ENCODE assay signal across 1 cellular context in the genomic region with DNA sequence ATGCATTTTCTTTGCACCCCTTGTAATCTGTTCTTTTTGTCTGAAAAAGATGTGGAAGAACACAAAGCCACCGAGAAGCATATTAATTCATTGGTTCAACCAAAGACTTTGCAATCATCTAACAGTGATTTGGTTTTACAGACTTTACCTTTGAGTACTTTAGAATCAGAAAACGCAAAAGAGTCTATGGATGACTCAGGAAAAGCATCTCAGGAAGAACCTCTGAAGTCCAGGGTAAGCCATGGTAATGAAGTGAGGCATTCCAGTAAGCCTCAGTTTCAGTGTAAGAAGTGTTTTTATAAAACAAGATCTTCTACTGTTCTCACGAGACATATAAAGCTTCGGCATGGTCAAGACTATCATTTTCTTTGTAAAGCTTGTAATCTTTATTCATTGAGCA.
TF ChIP-seq lines count a peak whose summit lies in the region.

No MANE protein-coding gene starts in this region.

TF ChIP-seq in SK-N-SH, 30 proteins besides CTCF, POLR2A, EP300 and RAD21:
- TF ChIP-seq, protein P1, sequence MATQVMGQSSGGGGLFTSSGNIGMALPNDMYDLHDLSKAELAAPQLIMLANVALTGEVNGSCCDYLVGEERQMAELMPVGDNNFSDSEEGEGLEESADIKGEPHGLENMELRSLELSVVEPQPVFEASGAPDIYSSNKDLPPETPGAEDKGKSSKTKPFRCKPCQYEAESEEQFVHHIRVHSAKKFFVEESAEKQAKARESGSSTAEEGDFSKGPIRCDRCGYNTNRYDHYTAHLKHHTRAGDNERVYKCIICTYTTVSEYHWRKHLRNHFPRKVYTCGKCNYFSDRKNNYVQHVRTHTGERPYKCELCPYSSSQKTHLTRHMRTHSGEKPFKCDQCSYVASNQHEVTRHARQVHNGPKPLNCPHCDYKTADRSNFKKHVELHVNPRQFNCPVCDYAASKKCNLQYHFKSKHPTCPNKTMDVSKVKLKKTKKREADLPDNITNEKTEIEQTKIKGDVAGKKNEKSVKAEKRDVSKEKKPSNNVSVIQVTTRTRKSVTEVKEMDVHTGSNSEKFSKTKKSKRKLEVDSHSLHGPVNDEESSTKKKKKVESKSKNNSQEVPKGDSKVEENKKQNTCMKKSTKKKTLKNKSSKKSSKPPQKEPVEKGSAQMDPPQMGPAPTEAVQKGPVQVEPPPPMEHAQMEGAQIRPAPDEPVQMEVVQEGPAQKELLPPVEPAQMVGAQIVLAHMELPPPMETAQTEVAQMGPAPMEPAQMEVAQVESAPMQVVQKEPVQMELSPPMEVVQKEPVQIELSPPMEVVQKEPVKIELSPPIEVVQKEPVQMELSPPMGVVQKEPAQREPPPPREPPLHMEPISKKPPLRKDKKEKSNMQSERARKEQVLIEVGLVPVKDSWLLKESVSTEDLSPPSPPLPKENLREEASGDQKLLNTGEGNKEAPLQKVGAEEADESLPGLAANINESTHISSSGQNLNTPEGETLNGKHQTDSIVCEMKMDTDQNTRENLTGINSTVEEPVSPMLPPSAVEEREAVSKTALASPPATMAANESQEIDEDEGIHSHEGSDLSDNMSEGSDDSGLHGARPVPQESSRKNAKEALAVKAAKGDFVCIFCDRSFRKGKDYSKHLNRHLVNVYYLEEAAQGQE (IDR thresholded peaks at IDR 0.05; ENCODE audit: low read depth, low read length) = no peak
- TF ChIP-seq, protein P2, sequence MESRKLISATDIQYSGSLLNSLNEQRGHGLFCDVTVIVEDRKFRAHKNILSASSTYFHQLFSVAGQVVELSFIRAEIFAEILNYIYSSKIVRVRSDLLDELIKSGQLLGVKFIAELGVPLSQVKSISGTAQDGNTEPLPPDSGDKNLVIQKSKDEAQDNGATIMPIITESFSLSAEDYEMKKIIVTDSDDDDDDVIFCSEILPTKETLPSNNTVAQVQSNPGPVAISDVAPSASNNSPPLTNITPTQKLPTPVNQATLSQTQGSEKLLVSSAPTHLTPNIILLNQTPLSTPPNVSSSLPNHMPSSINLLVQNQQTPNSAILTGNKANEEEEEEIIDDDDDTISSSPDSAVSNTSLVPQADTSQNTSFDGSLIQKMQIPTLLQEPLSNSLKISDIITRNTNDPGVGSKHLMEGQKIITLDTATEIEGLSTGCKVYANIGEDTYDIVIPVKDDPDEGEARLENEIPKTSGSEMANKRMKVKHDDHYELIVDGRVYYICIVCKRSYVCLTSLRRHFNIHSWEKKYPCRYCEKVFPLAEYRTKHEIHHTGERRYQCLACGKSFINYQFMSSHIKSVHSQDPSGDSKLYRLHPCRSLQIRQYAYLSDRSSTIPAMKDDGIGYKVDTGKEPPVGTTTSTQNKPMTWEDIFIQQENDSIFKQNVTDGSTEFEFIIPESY (IDR thresholded peaks at IDR 0.05; ENCODE audit: borderline replicate concordance, low read depth) = no peak
- TF ChIP-seq TAF1 (IDR thresholded peaks at IDR 0.05; ENCODE audit: borderline replicate concordance, low read depth, low read length) (no peak), NRF1 (IDR thresholded peaks at IDR 0.05; ENCODE audit: low read depth, low read length) (no peak), TCF12 (IDR thresholded peaks at IDR 0.05) (no peak), FOXM1 (IDR thresholded peaks at IDR 0.05; ENCODE audit: low read depth) (no peak), CHD2 (IDR thresholded peaks at IDR 0.05; ENCODE audit: low read length, partially characterized antibody) (no peak), RXRA (IDR thresholded peaks at IDR 0.05; ENCODE audit: borderline replicate concordance, low read depth) (no peak), ELF1 (IDR thresholded peaks at IDR 0.05) (no peak), SMC3 (IDR thresholded peaks at IDR 0.05; ENCODE audit: low read depth, low read length) (no peak), FOXJ3 (CRISPR knock-in tag; IDR thresholded peaks at IDR 0.05) (no peak), SIN3A (IDR thresholded peaks at IDR 0.05; ENCODE audit: borderline replicate concordance, low read depth, low read length) (no peak), GATA2 (CRISPR knock-in tag; IDR thresholded peaks at IDR 0.05) (no peak)
- TF ChIP-seq, protein P3, sequence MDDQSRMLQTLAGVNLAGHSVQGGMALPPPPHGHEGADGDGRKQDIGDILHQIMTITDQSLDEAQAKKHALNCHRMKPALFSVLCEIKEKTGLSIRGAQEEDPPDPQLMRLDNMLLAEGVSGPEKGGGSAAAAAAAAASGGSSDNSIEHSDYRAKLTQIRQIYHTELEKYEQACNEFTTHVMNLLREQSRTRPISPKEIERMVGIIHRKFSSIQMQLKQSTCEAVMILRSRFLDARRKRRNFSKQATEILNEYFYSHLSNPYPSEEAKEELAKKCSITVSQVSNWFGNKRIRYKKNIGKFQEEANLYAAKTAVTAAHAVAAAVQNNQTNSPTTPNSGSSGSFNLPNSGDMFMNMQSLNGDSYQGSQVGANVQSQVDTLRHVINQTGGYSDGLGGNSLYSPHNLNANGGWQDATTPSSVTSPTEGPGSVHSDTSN (IDR thresholded peaks at IDR 0.05) = no peak
- TF ChIP-seq, protein P4, sequence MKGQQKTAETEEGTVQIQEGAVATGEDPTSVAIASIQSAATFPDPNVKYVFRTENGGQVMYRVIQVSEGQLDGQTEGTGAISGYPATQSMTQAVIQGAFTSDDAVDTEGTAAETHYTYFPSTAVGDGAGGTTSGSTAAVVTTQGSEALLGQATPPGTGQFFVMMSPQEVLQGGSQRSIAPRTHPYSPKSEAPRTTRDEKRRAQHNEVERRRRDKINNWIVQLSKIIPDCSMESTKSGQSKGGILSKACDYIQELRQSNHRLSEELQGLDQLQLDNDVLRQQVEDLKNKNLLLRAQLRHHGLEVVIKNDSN (IDR thresholded peaks at IDR 0.05; ENCODE audit: borderline replicate concordance, low read depth) = no peak
